ENCODE assay signal across 19 cellular contexts in the genomic region with DNA sequence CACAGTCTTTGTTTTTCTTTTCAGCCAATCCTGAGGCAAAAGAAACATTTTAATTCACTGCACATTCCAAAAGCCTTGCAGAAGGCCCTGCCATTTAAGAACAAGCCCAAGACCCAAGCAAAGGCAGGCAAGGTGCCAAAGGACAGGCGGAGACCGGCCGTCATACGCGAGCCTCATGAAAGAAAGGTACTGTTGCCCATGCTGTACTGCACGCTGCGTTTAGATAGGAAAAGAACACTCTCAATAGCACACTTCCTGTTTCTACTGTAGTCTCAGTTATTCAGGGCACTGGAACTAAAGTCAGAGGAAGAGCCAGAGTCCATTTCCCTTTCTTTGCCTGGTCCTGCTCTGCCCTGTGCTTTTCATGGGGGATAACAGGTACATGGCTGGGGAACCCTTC.
"Had no signal": no experiment of that assay in that cellular context is flagged by ENCODE, and none has a peak within 500 bp of the region (broad histone marks: within the 10 kb centered on the region; RNA-seq: fewer than 3 reads in every experiment).

No MANE protein-coding gene starts in this region.

- H3K9me3 Mint-ChIP-seq: activated naive CD8-positive, alpha-beta T cell treated with anti-CD3 and anti-CD28 coated beads, Interleukin-2, amount 10 ng/mL, durations not matched to agents 7 days and 5 days; activated T-cell treated with anti-CD3 and anti-CD28 coated beads, Interleukin-2, amount 50 U/mL, for 72 hours; immature natural killer cell; naive thymus-derived CD8-positive, alpha-beta T cell; T-helper 1 cell treated with Interleukin-12 subunit alpha and Interleukin-12 subunit beta and Interleukin-4 antibody, amounts not matched to agents 30 μg/mL and 1 μg/mL, for 36 hours; WTC11 had no signal

- H3K9me3 ChIP-seq: pancreas, tibial artery had no signal

- H3K27ac Mint-ChIP-seq: activated naive CD8-positive, alpha-beta T cell treated with anti-CD3 and anti-CD28 coated beads, Interleukin-2, amount 10 ng/mL, durations not matched to agents 7 days and 5 days; activated T-cell treated with anti-CD3 and anti-CD28 coated beads, Interleukin-2, amount 50 U/mL, for 72 hours; brain; stimulated activated naive B cell treated with anti-CD40 and anti-IgM and Interleukin-4, amounts not matched to agents 10 μg/mL and 1 μg/mL and 100 μg/mL, for 72 hours; T-helper 1 cell treated with Interleukin-12 subunit alpha and Interleukin-12 subunit beta and Interleukin-4 antibody, amounts not matched to agents 30 μg/mL and 1 μg/mL, for 36 hours; WTC11 had no signal

- H3K27ac ChIP-seq: pancreas, tibial artery had no signal

- H3K4me3 ChIP-seq: lung, pancreas, tibial artery had no signal

- ATAC-seq: activated CD8-positive, alpha-beta T cell treated with anti-CD3 and anti-CD28 coated beads, Interleukin-2, amount 10 ng/mL, durations not matched to agents 7 days and 5 days; activated T-cell treated with anti-CD3 and anti-CD28 coated beads, Interleukin-2, amount 50 U/mL, for 72 hours; naive thymus-derived CD8-positive, alpha-beta T cell; pancreas; stimulated activated naive B cell treated with anti-CD40 and anti-IgM and Interleukin-4, amounts not matched to agents 10 μg/mL and 1 μg/mL and 100 μg/mL, for 72 hours; WTC11 had no signal

- H3K4me1 ChIP-seq: pancreas, tibial artery had no signal

- DNase-seq: activated CD4-positive, alpha-beta T cell treated with anti-CD3 and anti-CD28 coated beads for 4 hours; activated CD8-positive, alpha-beta memory T cell treated with anti-CD3 and anti-CD28 coated beads, Interleukin-2, amount 50 U/mL, for 4 hours; activated CD8-positive, alpha-beta T cell treated with anti-CD3 and anti-CD28 coated beads, Interleukin-2, amount 10 ng/mL, durations not matched to agents 7 days and 5 days; activated naive CD8-positive, alpha-beta T cell treated with anti-CD3 and anti-CD28 coated beads, Interleukin-2, amount 10 ng/mL, durations not matched to agents 7 days and 5 days; activated T-cell treated with anti-CD3 and anti-CD28 coated beads, Interleukin-2, amount 50 U/mL, for 72 hours; cortex of kidney; effector CD8-positive, alpha-beta T cell; foreskin fibroblast; immature natural killer cell; naive thymus-derived CD8-positive, alpha-beta T cell; pancreas; retina; stimulated activated CD4-positive, alpha-beta T cell treated with anti-CD3 and anti-CD28 coated beads, Interleukin-2, amount 100 ng/mL, for 48 hours; stimulated activated naive B cell treated with anti-CD40 and anti-IgM and Interleukin-4, amounts not matched to agents 10 μg/mL and 1 μg/mL and 100 μg/mL, for 72 hours; tibial artery had no signal

- H3K27me3 ChIP-seq: pancreas, tibial artery had no signal

- H3K4me3 Mint-ChIP-seq: activated CD8-positive, alpha-beta T cell treated with anti-CD3 and anti-CD28 coated beads, Interleukin-2, amount 10 ng/mL, durations not matched to agents 7 days and 5 days; activated naive CD8-positive, alpha-beta T cell treated with anti-CD3 and anti-CD28 coated beads, Interleukin-2, amount 10 ng/mL, durations not matched to agents 7 days and 5 days; activated T-cell treated with anti-CD3 and anti-CD28 coated beads, Interleukin-2, amount 50 U/mL, for 72 hours; brain; immature natural killer cell; naive thymus-derived CD8-positive, alpha-beta T cell; stimulated activated naive B cell treated with anti-CD40 and anti-IgM and Interleukin-4, amounts not matched to agents 10 μg/mL and 1 μg/mL and 100 μg/mL, for 72 hours; T-helper 1 cell treated with Interleukin-12 subunit alpha and Interleukin-12 subunit beta and Interleukin-4 antibody, amounts not matched to agents 30 μg/mL and 1 μg/mL, for 36 hours; WTC11 had no signal

- H3K27me3 Mint-ChIP-seq: activated naive CD8-positive, alpha-beta T cell treated with anti-CD3 and anti-CD28 coated beads, Interleukin-2, amount 10 ng/mL, durations not matched to agents 7 days and 5 days; naive thymus-derived CD8-positive, alpha-beta T cell; stimulated activated naive B cell treated with anti-CD40 and anti-IgM and Interleukin-4, amounts not matched to agents 10 μg/mL and 1 μg/mL and 100 μg/mL, for 72 hours had no signal
